Comparison of ENCODE assay signal across 14 cellular contexts in genomic region chr10:22314852-22315251, GRCh38. TPM values are rescaled to one million over a fixed set of nuclear protein-coding genes. Genes with fewer than 3 reads are reported as not detected.
DNase-seq lines count a peak whose midpoint lies in the region; ATAC-seq and TF ChIP-seq lines count a peak whose summit lies in the region.
"Had no signal": no experiment of that assay in that cellular context is flagged by ENCODE, and none has a peak within 500 bp of the region (broad histone marks: within the 10 kb centered on the region; RNA-seq: fewer than 3 reads in every experiment).

No MANE protein-coding gene starts in this region.

- H3K4me3 Mint-ChIP-seq in stimulated activated naive CD8-positive, alpha-beta T cell treated with anti-CD3 and anti-CD28 coated beads, Interleukin-15, Interleukin-2, amounts not matched to agents 100 ng/mL and 50 ng/mL, for 24 hours = peak overlapping the region; percentile 90
- H3K4me3 Mint-ChIP-seq in stimulated activated naive CD8-positive, alpha-beta T cell treated with anti-CD3 and anti-CD28 coated beads, Interleukin-15, amount 100 ng/mL, for 72 hours = peak overlapping the region in 1 of 2 donors; percentile 99
- H3K4me3 Mint-ChIP-seq in glutamatergic neuron (ENCODE audit: unreplicated experiment) = peak overlapping the region; percentile 32

- no peak for ATAC-seq in stimulated activated naive CD8-positive, alpha-beta T cell treated with anti-CD3 and anti-CD28 coated beads, Interleukin-15, amount 100 ng/mL, for 72 hours

- H3K9me3 Mint-ChIP-seq in stimulated activated naive CD8-positive, alpha-beta T cell treated with anti-CD3 and anti-CD28 coated beads, Interleukin-15, Interleukin-2, amounts not matched to agents 100 ng/mL and 50 ng/mL, for 24 hours = no peaks in the 10 kb centered on the region
- no peaks in the 10 kb centered on the region for H3K9me3 Mint-ChIP-seq in stimulated activated naive CD8-positive, alpha-beta T cell treated with anti-CD3 and anti-CD28 coated beads, Interleukin-15, amount 100 ng/mL, for 72 hours
- H3K9me3 Mint-ChIP-seq in glutamatergic neuron (ENCODE audit: unreplicated experiment) = peaks cover 10% of the 10 kb centered on the region

- DNase-seq in stimulated activated naive CD8-positive, alpha-beta T cell treated with anti-CD3 and anti-CD28 coated beads, Interleukin-15, amount 100 ng/mL, for 72 hours = no peak
- DNase-seq in RKO (ENCODE audit: low spot score) = peak; percentile 18
- no peak for DNase-seq in glutamatergic neuron
- no peak for DNase-seq in NCI-H226
- no peak for DNase-seq in ureter (ENCODE audit: low spot score)
- DNase-seq in globus pallidus (ENCODE audit: low spot score) = no peak
- DNase-seq in COLO668 (lab: John Stamatoyannopoulos, UW; ENCODE audit: unreplicated experiment) = no peak
- DNase-seq: DMS79; HCEC 1CT; NCI-H1436 treated with DMSO at 0.1 percent for 48 hours; stimulated activated CD4-positive, alpha-beta T cell treated with anti-CD3 and anti-CD28 coated beads, Interleukin-4, amount 100 ng/mL, for 1 hour; transverse colon had no signal

- H3K4me1 Mint-ChIP-seq in stimulated activated naive CD8-positive, alpha-beta T cell treated with anti-CD3 and anti-CD28 coated beads, Interleukin-15, Interleukin-2, amounts not matched to agents 100 ng/mL and 50 ng/mL, for 24 hours (ENCODE audit: low read depth) = peaks cover 43% of the 10 kb centered on the region
- peaks cover 21% of the 10 kb centered on the region for H3K4me1 Mint-ChIP-seq in stimulated activated naive CD8-positive, alpha-beta T cell treated with anti-CD3 and anti-CD28 coated beads, Interleukin-15, amount 100 ng/mL, for 72 hours
- peaks cover 1% of the 10 kb centered on the region for H3K4me1 Mint-ChIP-seq in glutamatergic neuron (ENCODE audit: low read depth, unreplicated experiment)

- no peak overlapping the region for H3K27ac Mint-ChIP-seq in stimulated activated naive CD8-positive, alpha-beta T cell treated with anti-CD3 and anti-CD28 coated beads, Interleukin-15, Interleukin-2, amounts not matched to agents 100 ng/mL and 50 ng/mL, for 24 hours
- no peak overlapping the region for H3K27ac Mint-ChIP-seq in stimulated activated naive CD8-positive, alpha-beta T cell treated with anti-CD3 and anti-CD28 coated beads, Interleukin-15, amount 100 ng/mL, for 72 hours
- H3K27ac Mint-ChIP-seq in glutamatergic neuron (ENCODE audit: unreplicated experiment) = no peak overlapping the region

- peaks cover 37% of the 10 kb centered on the region for H3K27me3 Mint-ChIP-seq in stimulated activated naive CD8-positive, alpha-beta T cell treated with anti-CD3 and anti-CD28 coated beads, Interleukin-15, Interleukin-2, amounts not matched to agents 100 ng/mL and 50 ng/mL, for 24 hours
- H3K27me3 Mint-ChIP-seq in stimulated activated naive CD8-positive, alpha-beta T cell treated with anti-CD3 and anti-CD28 coated beads, Interleukin-15, amount 100 ng/mL, for 72 hours = peaks cover 10% of the 10 kb centered on the region
- peaks cover 14% of the 10 kb centered on the region for H3K27me3 Mint-ChIP-seq in glutamatergic neuron (ENCODE audit: unreplicated experiment)

- no peak for TF ChIP-seq CTCF in glutamatergic neuron (IDR thresholded peaks at IDR 0.05; ENCODE audit: partially characterized antibody, unreplicated experiment)

- H3K36me3 Mint-ChIP-seq in stimulated activated naive CD8-positive, alpha-beta T cell treated with anti-CD3 and anti-CD28 coated beads, Interleukin-15, Interleukin-2, amounts not matched to agents 100 ng/mL and 50 ng/mL, for 24 hours (ENCODE audit: low read depth) = peaks cover 6% of the 10 kb centered on the region
- no peaks in the 10 kb centered on the region for H3K36me3 Mint-ChIP-seq in glutamatergic neuron (ENCODE audit: unreplicated experiment)

RNA-seq across cellular contexts. Expression of gene COMMD3, which starts 1.3 kb away (rescaled TPM):
- total RNA-seq in glutamatergic neuron (ENCODE audit: unreplicated experiment) (31.7 TPM), ureter (63.9 TPM)

RNA-seq across cellular contexts. Expression of gene BMI1, which starts 6.0 kb away (rescaled TPM):
- 23.3 TPM for total RNA-seq in glutamatergic neuron (ENCODE audit: unreplicated experiment)
- total RNA-seq in ureter = 51.4 TPM

RNA-seq across cellular contexts. Expression of gene SPAG6, which starts 30.4 kb away (rescaled TPM):
- total RNA-seq in glutamatergic neuron (ENCODE audit: unreplicated experiment) = not detected
- total RNA-seq in ureter = 2.6 TPM
- total RNA-seq: myocyte, transverse colon had no signal
